17 cellular contexts compared by ENCODE assay signal in genomic region chr10:71742301-71743098, GRCh38. TPM values are rescaled to one million over a fixed set of nuclear protein-coding genes. Genes with fewer than 3 reads are reported as not detected.
DNase-seq lines count a peak whose midpoint lies in the region; ATAC-seq, FAIRE-seq and TF ChIP-seq lines count a peak whose summit lies in the region.
"Had no signal": no experiment of that assay in that cellular context is flagged by ENCODE, and none has a peak within 500 bp of the region (broad histone marks: within the 10 kb centered on the region; RNA-seq: fewer than 3 reads in every experiment).

No MANE protein-coding gene starts in this region.

- H3K36me3 Mint-ChIP-seq in activated CD8-positive, alpha-beta memory T cell treated with anti-CD3 and anti-CD28 coated beads, Interleukin-2, amount 10 ng/mL, durations not matched to agents 7 days and 5 days, result no peaks in the 10 kb centered on the region
- peaks cover 6% of the 10 kb centered on the region for H3K36me3 Mint-ChIP-seq in activated naive CD8-positive, alpha-beta T cell

- H3K9me3 ChIP-seq in neutrophil (no peaks in the 10 kb centered on the region), pancreas (no peaks in the 10 kb centered on the region)
- H3K9me3 ChIP-seq: MG63 had no signal

- TF ChIP-seq CTCF in neutrophil (IDR thresholded peaks at IDR 0.05), result no peak
- no peak for TF ChIP-seq CTCF in pancreas (IDR thresholded peaks at IDR 0.05)

- DNase-seq in activated CD8-positive, alpha-beta memory T cell treated with anti-CD3 and anti-CD28 coated beads, Interleukin-2, amount 10 ng/mL, durations not matched to agents 7 days and 5 days, result peak; percentile 70
- no peak for DNase-seq in activated CD8-positive, alpha-beta memory T cell treated with anti-CD3 and anti-CD28 coated beads, Interleukin-2, amount 50 U/mL, for 4 hours
- DNase-seq in MV-4-11 (lab: John Stamatoyannopoulos, UW) (peak; percentile 87), pancreas (no peak), GOT3 (lab: John Stamatoyannopoulos, UW) (no peak)
- DNase-seq: amygdala, heart right ventricle, left colon, MG63, NCI-H2171, SW 1271, trophoblast cell had no signal

- peak; percentile 45 for ATAC-seq in activated CD8-positive, alpha-beta memory T cell treated with anti-CD3 and anti-CD28 coated beads, Interleukin-2, amount 10 ng/mL, durations not matched to agents 7 days and 5 days
- no peak for ATAC-seq in HG03139 (IDR thresholded peaks at IDR 0.05; ENCODE audit: unreplicated experiment)
- no peak for ATAC-seq in pancreas
- ATAC-seq: heart right ventricle, left colon had no signal

- intact Hi-C loops in pancreas (cut with DNase I), result no loop called here

- no peaks in the 10 kb centered on the region for H3K27me3 Mint-ChIP-seq in activated CD8-positive, alpha-beta memory T cell treated with anti-CD3 and anti-CD28 coated beads, Interleukin-2, amount 10 ng/mL, durations not matched to agents 7 days and 5 days
- H3K27me3 Mint-ChIP-seq in activated naive CD8-positive, alpha-beta T cell, result no peaks in the 10 kb centered on the region

- peak overlapping the region in 1 of 2 experiments; percentile 31 for H3K4me3 ChIP-seq in neutrophil (ENCODE audit: low read depth in 1 of 2, low read length in 1 of 2)
- H3K4me3 ChIP-seq in pancreas, result no peak overlapping the region
- H3K4me3 ChIP-seq: coronary artery, heart right ventricle, MG63 had no signal

- peaks cover 78% of the 10 kb centered on the region for H3K4me1 Mint-ChIP-seq in activated CD8-positive, alpha-beta memory T cell treated with anti-CD3 and anti-CD28 coated beads, Interleukin-2, amount 10 ng/mL, durations not matched to agents 7 days and 5 days
- H3K4me1 Mint-ChIP-seq in activated naive CD8-positive, alpha-beta T cell (ENCODE audit: low read depth), result peaks cover 96% of the 10 kb centered on the region

- H3K27me3 ChIP-seq in neutrophil (no peaks in the 10 kb centered on the region), pancreas (no peaks in the 10 kb centered on the region)
- H3K27me3 ChIP-seq: heart right ventricle, MG63 had no signal

- WGBS in pancreas, 2 donors, result 93 to 94% methylated on average over 10 of the region's 10 CpGs

- H3K36me3 ChIP-seq in neutrophil (peaks cover 28% of the 10 kb centered on the region), pancreas (no peaks in the 10 kb centered on the region)
- H3K36me3 ChIP-seq: MG63 had no signal

- peaks cover 100% of the 10 kb centered on the region in 2 experiments for H3K4me1 ChIP-seq in neutrophil (ENCODE audit: control insufficient read depth in 1 of 2, insufficient read depth in 1 of 2, low read depth in 1 of 2, low read length in 1 of 2)
- H3K4me1 ChIP-seq in pancreas, result peaks cover 4 to 14% (median 9%) of the 10 kb centered on the region in 3 donors

- H3K27ac Mint-ChIP-seq in activated CD8-positive, alpha-beta memory T cell treated with anti-CD3 and anti-CD28 coated beads, Interleukin-2, amount 10 ng/mL, durations not matched to agents 7 days and 5 days, result peak overlapping the region; percentile 78
- peak overlapping the region; percentile 98 for H3K27ac Mint-ChIP-seq in activated naive CD8-positive, alpha-beta T cell

- H3K9me3 Mint-ChIP-seq in activated CD8-positive, alpha-beta memory T cell treated with anti-CD3 and anti-CD28 coated beads, Interleukin-2, amount 10 ng/mL, durations not matched to agents 7 days and 5 days (ENCODE audit: low read depth), result no peaks in the 10 kb centered on the region
- no peaks in the 10 kb centered on the region for H3K9me3 Mint-ChIP-seq in activated naive CD8-positive, alpha-beta T cell (ENCODE audit: low read depth)

- CTCF ChIA-PET in activated CD8-positive, alpha-beta memory T cell treated with anti-CD3 and anti-CD28 coated beads, Interleukin-2, amount 10 ng/mL, durations not matched to agents 7 days and 5 days (lab: Charles Lee), result interaction anchor here (1.2 to 5.0 kb wide), 11 partner anchors 10 to 70 kb away, joined by 3 to 40 read pairs (median 10); partner anchors contain the start of gene VSIR

- FAIRE-seq in pancreas (lab: Jason Lieb, UNC), result no peak

- H3K4me3 Mint-ChIP-seq in activated CD8-positive, alpha-beta memory T cell treated with anti-CD3 and anti-CD28 coated beads, Interleukin-2, amount 10 ng/mL, durations not matched to agents 7 days and 5 days, result peak overlapping the region; percentile 4
- H3K4me3 Mint-ChIP-seq in activated naive CD8-positive, alpha-beta T cell, result peak overlapping the region; percentile 72

- H3K27ac ChIP-seq in neutrophil (peak overlapping the region; percentile 99), pancreas (no peak overlapping the region)
- H3K27ac ChIP-seq: coronary artery had no signal

RNA-seq across cellular contexts. Expression of gene C10orf105, which starts 22.9 kb away (rescaled TPM):
- total RNA-seq in activated CD8-positive, alpha-beta memory T cell treated with anti-CD3 and anti-CD28 coated beads, Interleukin-2, amount 10 ng/mL, durations not matched to agents 7 days and 5 days, result under 1 TPM; 0.18 to 0.26 TPM
- total RNA-seq in pancreas, result under 1 TPM in 1 of 6 donors, not detected in 5; 0.06 TPM
- under 1 TPM; 0.08 to 0.14 TPM for polyA plus RNA-seq in pancreas
- total RNA-seq: pulmonary artery endothelial cell had no signal

RNA-seq across cellular contexts. Expression of gene VSIR, which starts 30.8 kb away (rescaled TPM):
- 10 to 100 TPM; 37.8 to 68.4 TPM for total RNA-seq in activated CD8-positive, alpha-beta memory T cell treated with anti-CD3 and anti-CD28 coated beads, Interleukin-2, amount 10 ng/mL, durations not matched to agents 7 days and 5 days
- 10 to 100 TPM in 3 of 6 donors, 1 to 10 TPM in 3; 3.7 to 27.6 (median 9.7) TPM for total RNA-seq in pancreas
- polyA plus RNA-seq in pancreas, result 10 to 100 TPM in 1 of 2 donors, 1 to 10 TPM in 1; 5.9 to 10.2 TPM

Comparison
In these comparisons a context has a peak if more than half of its experiments do, and no peak if none do; other contexts are left out.
1. DNase-seq: peak in activated CD8-positive, alpha-beta memory T cell treated with anti-CD3 and anti-CD28 coated beads, Interleukin-2, amount 10 ng/mL, durations not matched to agents 7 days and 5 days (single experiment) and MV-4-11 (single experiment); none in activated CD8-positive, alpha-beta memory T cell treated with anti-CD3 and anti-CD28 coated beads, Interleukin-2, amount 50 U/mL, for 4 hours (single experiment), pancreas (0 of 6) and GOT3 (single experiment).